ENCODE assay signal across 1 cellular context in genomic region chr6:150599199-150600002, GRCh38.
A peak's percentile ranks its signal among the peaks of the same experiment; 100 is the strongest.
TF ChIP-seq lines count a peak whose summit lies in the region.

Gene PLEKHG1 (plus strand): TSS chr6:150599885. CDS start chr6:150733682, 133,797 bp downstream.

TF ChIP-seq in HepG2, 621 proteins besides CTCF, POLR2A, EP300 and RAD21 (continued from another document and continues in another):
- TF ChIP-seq ZBTB40 (IDR thresholded peaks at IDR 0.05) (no peak), ZBTB40 (CRISPR knock-in tag; IDR thresholded peaks at IDR 0.05) (no peak), MAZ (IDR thresholded peaks at IDR 0.05; ENCODE audit: borderline replicate concordance, low read depth, low read length) (no peak), MAZ (CRISPR knock-in tag; IDR thresholded peaks at IDR 0.05; ENCODE audit: low read depth) (0 out of 2 replicates have a peak, but pooled peaks have one; percentile 11), NCOR1 (IDR thresholded peaks at IDR 0.05; ENCODE audit: borderline replicate concordance, low read length) (no peak), MAX (IDR thresholded peaks at IDR 0.05) (peak; percentile 29; the same call in 1 of the 2 replicates), BRD4 (CRISPR knock-in tag; IDR thresholded peaks at IDR 0.05) (no peak), YEATS4 (CRISPR knock-in tag; IDR thresholded peaks at IDR 0.05; ENCODE audit: borderline replicate concordance) (0 out of 2 replicates have a peak, but pooled peaks have one; percentile 15), ZSCAN20 (CRISPR knock-in tag; IDR thresholded peaks at IDR 0.05; ENCODE audit: borderline replicate concordance) (no peak), KLF12 (CRISPR knock-in tag; IDR thresholded peaks at IDR 0.05; ENCODE audit: borderline replicate concordance) (no peak; the same call in 1 of the 2 replicates), CBX2 (IDR thresholded peaks at IDR 0.05; ENCODE audit: low read depth, low read length) (peak; percentile 72), CBX2 (CRISPR knock-in tag; IDR thresholded peaks at IDR 0.05; ENCODE audit: low read depth) (no peak), MXD1 (CRISPR knock-in tag; IDR thresholded peaks at IDR 0.05) (no peak), ZNF432 (CRISPR knock-in tag; IDR thresholded peaks at IDR 0.05; ENCODE audit: borderline replicate concordance) (no peak), ZNF563 (CRISPR knock-in tag; IDR thresholded peaks at IDR 0.05) (0 out of 2 replicates have a peak, but pooled peaks have one; percentile 20), ZNF136 (CRISPR knock-in tag; IDR thresholded peaks at IDR 0.05; ENCODE audit: low read depth) (no peak), KAT2B (IDR thresholded peaks at IDR 0.05; ENCODE audit: borderline replicate concordance, low read depth, low read length) (no peak), ZSCAN25 (CRISPR knock-in tag; IDR thresholded peaks at IDR 0.05) (peak; percentile 96), ZNF782 (CRISPR knock-in tag; IDR thresholded peaks at IDR 0.05; ENCODE audit: borderline replicate concordance) (no peak), PLRG1 (conservative IDR thresholded peaks at IDR 0.05) (no peak), EHMT2 (IDR thresholded peaks at IDR 0.05; ENCODE audit: borderline replicate concordance, low read depth, low read length) (no peak), MAFK (conservative IDR thresholded peaks at IDR 0.05 in 1 of 2, IDR thresholded peaks at IDR 0.05 in 1 of 2; ENCODE audit: low read length in 2 of 2) (peak; percentile 15 to 27; a peak in 2 of 4 replicates), DBP (CRISPR knock-in tag; IDR thresholded peaks at IDR 0.05; ENCODE audit: not compliant biosample characterization) (no peak), KDM5B (CRISPR knock-in tag; IDR thresholded peaks at IDR 0.05; ENCODE audit: borderline replicate concordance) (no peak), ZNF430 (CRISPR knock-in tag; IDR thresholded peaks at IDR 0.05) (no peak), ZNF569 (CRISPR knock-in tag; IDR thresholded peaks at IDR 0.05; ENCODE audit: borderline replicate concordance) (no peak), RBM22 (optimal IDR thresholded peaks at IDR 0.05; ENCODE audit: low read length) (no peak), MAFF (IDR thresholded peaks at IDR 0.05; ENCODE audit: low read depth, low read length) (0 out of 2 replicates have a peak, but pooled peaks have one; percentile 11), DNMT3B (CRISPR knock-in tag; conservative IDR thresholded peaks at IDR 0.05) (no peak), ZFX (CRISPR knock-in tag; IDR thresholded peaks at IDR 0.05; ENCODE audit: low read depth) (peak; percentile 22; the same call in 1 of the 2 replicates), ZNF230 (CRISPR knock-in tag; IDR thresholded peaks at IDR 0.05) (no peak), PREB (CRISPR knock-in tag; IDR thresholded peaks at IDR 0.05) (no peak), FUBP1 (CRISPR knock-in tag; IDR thresholded peaks at IDR 0.05; ENCODE audit: borderline replicate concordance) (no peak), SMARCE1 (IDR thresholded peaks at IDR 0.05; ENCODE audit: borderline replicate concordance) (no peak), ZNF891 (CRISPR knock-in tag; IDR thresholded peaks at IDR 0.05) (no peak), NFE2L2 (IDR thresholded peaks at IDR 0.05; ENCODE audit: low read length) (no peak), MLXIP (CRISPR knock-in tag; IDR thresholded peaks at IDR 0.05; ENCODE audit: borderline replicate concordance) (no peak), NCOA1 (CRISPR knock-in tag; IDR thresholded peaks at IDR 0.05) (no peak), BCL6 (CRISPR knock-in tag; IDR thresholded peaks at IDR 0.05) (peak; percentile 45; the same call in 1 of the 2 replicates), EZH2 (conservative IDR thresholded peaks at IDR 0.05; ENCODE audit: low read depth, low read length) (peak; percentile 99), SIN3B (IDR thresholded peaks at IDR 0.05; ENCODE audit: low read length) (no peak), ZNF354B (CRISPR knock-in tag; IDR thresholded peaks at IDR 0.05) (no peak), CREBL2 (CRISPR knock-in tag; IDR thresholded peaks at IDR 0.05; ENCODE audit: borderline replicate concordance) (no peak), ZNF784 (CRISPR knock-in tag; IDR thresholded peaks at IDR 0.05; ENCODE audit: borderline replicate concordance) (no peak), ZNF34 (CRISPR knock-in tag; IDR thresholded peaks at IDR 0.05; ENCODE audit: borderline replicate concordance) (no peak), SETDB1 (CRISPR knock-in tag; IDR thresholded peaks at IDR 0.05; ENCODE audit: borderline replicate concordance) (no peak), ZNF775 (CRISPR knock-in tag; IDR thresholded peaks at IDR 0.05; ENCODE audit: borderline replicate concordance) (no peak), ISX (CRISPR knock-in tag; conservative IDR thresholded peaks at IDR 0.05) (no peak), ZKSCAN8 (CRISPR knock-in tag; IDR thresholded peaks at IDR 0.05; ENCODE audit: borderline replicate concordance) (no peak), IKZF1 (IDR thresholded peaks at IDR 0.05) (no peak), HMG20B (CRISPR knock-in tag; conservative IDR thresholded peaks at IDR 0.05) (no peak), ZFYVE20 (CRISPR knock-in tag; IDR thresholded peaks at IDR 0.05; ENCODE audit: borderline replicate concordance, low read depth) (no peak), ZNF607 (CRISPR knock-in tag; IDR thresholded peaks at IDR 0.05; ENCODE audit: borderline replicate concordance) (no peak), ZFY (CRISPR knock-in tag; IDR thresholded peaks at IDR 0.05) (peak; percentile 18; the same call in 1 of the 2 replicates), NFYB (CRISPR knock-in tag; IDR thresholded peaks at IDR 0.05) (no peak)
